In genomic region chr12:109020750-109021380, GRCh38 we compare ENCODE assay signal across 8 cellular contexts. TPM values are rescaled to one million over a fixed set of nuclear protein-coding genes. Genes with fewer than 3 reads are reported as not detected.
DNase-seq lines count a peak whose midpoint lies in the region; ATAC-seq and TF ChIP-seq lines count a peak whose summit lies in the region.

Gene SVOP (minus strand): TSS chr12:109021068. CDS start chr12:109020868, 200 bp downstream.

- H3K79me2 ChIP-seq in PC-9 (ENCODE audit: low read depth): no peaks in the 10 kb centered on the region

- TF ChIP-seq CTCF in Caco-2 (IDR thresholded peaks at IDR 0.05; ENCODE audit: insufficient read depth in 1 of 2, low read depth in 1 of 2, low read length in 1 of 2, severe bottlenecking in 1 of 2, unreplicated experiment in 1 of 2) (no peak), PC-9 (conservative IDR thresholded peaks at IDR 0.05) (no peak), omental fat pad (IDR thresholded peaks at IDR 0.05) (no peak), uterus (IDR thresholded peaks at IDR 0.05) (no peak)

- ATAC-seq in omental fat pad (ENCODE audit: low FRiP score) (no peak), GM19463 (IDR thresholded peaks at IDR 0.05; ENCODE audit: unreplicated experiment) (no peak)

- H3K36me3 ChIP-seq in Caco-2 (ENCODE audit: control insufficient read depth, insufficient read depth, low read length) (no peaks in the 10 kb centered on the region), PC-9 (ENCODE audit: low read depth) (no peaks in the 10 kb centered on the region), uterus (no peaks in the 10 kb centered on the region)

- peaks cover 3% of the 10 kb centered on the region for H3K27me3 Mint-ChIP-seq in Caco-2 (ENCODE audit: insufficient read depth, unreplicated experiment)

- DNase-seq in Caco-2: peak; percentile 89 to 92
- peak; percentile 88 for DNase-seq in KBM-7
- peak; percentile 42 to 61 for DNase-seq in PC-9
- DNase-seq in activated naive CD4-positive, alpha-beta T cell treated with anti-CD3 and anti-CD28 coated beads, Interleukin-2, amount 50 U/mL, for 16 hours: peak; percentile 22
- DNase-seq in head of caudate nucleus: peak; percentile 69 to 95 (median 87)
- peak; percentile 39 for DNase-seq in omental fat pad (ENCODE audit: low spot score)
- DNase-seq in uterus: peak; percentile 28 to 54

- TF ChIP-seq POLR2A in uterus (IDR thresholded peaks at IDR 0.05): no peak

- peak within 1 kb of the TSS; percentile 42 for H3K4me3 Mint-ChIP-seq in Caco-2 (ENCODE audit: unreplicated experiment)

- POLR2A ChIA-PET in Caco-2 (lab: Charles Lee) (no interaction called here), PC-9 (lab: Charles Lee; ENCODE audit: unreplicated experiment) (no interaction called here)

- H3K9me3 ChIP-seq in Caco-2: no peaks in the 10 kb centered on the region
- H3K9me3 ChIP-seq in PC-9 (ENCODE audit: insufficient read depth, low read depth): no peaks in the 10 kb centered on the region
- no peaks in the 10 kb centered on the region for H3K9me3 ChIP-seq in uterus

- no TSS peak for BruUV-seq in Caco-2 (replicated peaks; lab: Mats Ljungman, UMichigan)
- BruUV-seq in PC-9 (replicated peaks; lab: Mats Ljungman, UMichigan): no TSS peak

- no peaks in the 10 kb centered on the region for H3K9me3 Mint-ChIP-seq in Caco-2 (ENCODE audit: unreplicated experiment)

- H3K27ac Mint-ChIP-seq in Caco-2 (ENCODE audit: unreplicated experiment): no peak within 1 kb of the TSS

- in situ Hi-C loops in KBM-7 (cut with MboI; ENCODE audit: low pct_unique_long_range_greater_than_20kb, low sequenced_read_pairs): no loop called here

- intact Hi-C loops in Caco-2 (cut with micrococcal nuclease; ENCODE audit: unreplicated experiment) (no loop called here), PC-9 (cut with micrococcal nuclease; ENCODE audit: unreplicated experiment) (no loop called here), head of caudate nucleus (cut with DNase I) (no loop called here), uterus (cut with DNase I; ENCODE audit: low total_unique reads) (no loop called here)

- CTCF ChIA-PET in Caco-2 (lab: Charles Lee): no interaction called here
- CTCF ChIA-PET in PC-9 (lab: Charles Lee): no interaction called here

- H3K27me3 ChIP-seq in Caco-2 (replicated peaks; ENCODE audit: control insufficient read depth, insufficient read depth, low read length): no peaks in the 10 kb centered on the region
- H3K27me3 ChIP-seq in PC-9 (ENCODE audit: insufficient read depth, low read depth): peaks cover 45% of the 10 kb centered on the region
- H3K27me3 ChIP-seq in uterus: no peaks in the 10 kb centered on the region

- peak within 1 kb of the TSS; percentile 45; the same call in 1 of the 2 replicates for H3K4me2 ChIP-seq in PC-9

- no peak within 1 kb of the TSS for H2AFZ ChIP-seq in PC-9

- H3K4me1 Mint-ChIP-seq in Caco-2 (ENCODE audit: low read depth, unreplicated experiment): no peaks in the 10 kb centered on the region

- H3K4me3 ChIP-seq in Caco-2 (ENCODE audit: low read depth, low read length) (no peak within 1 kb of the TSS; the same call in 1 of the 2 replicates), PC-9 (no peak within 1 kb of the TSS), uterus (no peak within 1 kb of the TSS)

- no peaks in the 10 kb centered on the region for H3K4me1 ChIP-seq in Caco-2
- no peaks in the 10 kb centered on the region for H3K4me1 ChIP-seq in PC-9 (replicated peaks; ENCODE audit: insufficient read depth)
- no peaks in the 10 kb centered on the region for H3K4me1 ChIP-seq in uterus

- H3K9me2 ChIP-seq in PC-9 (ENCODE audit: insufficient read depth): no peaks in the 10 kb centered on the region

- H3K36me3 Mint-ChIP-seq in Caco-2 (ENCODE audit: insufficient read depth, unreplicated experiment): no peaks in the 10 kb centered on the region

- H4K20me1 ChIP-seq in PC-9 (ENCODE audit: insufficient read depth): no peaks in the 10 kb centered on the region; the same call in 1 of the 2 replicates

- H3F3A ChIP-seq in PC-9 (ENCODE audit: insufficient read depth, low read depth): no peaks in the 10 kb centered on the region

- H3K27ac ChIP-seq in PC-9 (no peak within 1 kb of the TSS), uterus (no peak within 1 kb of the TSS)

RNA-seq across cellular contexts. Expression of gene SVOP, which starts in this region (rescaled TPM):
- total RNA-seq in Caco-2 (2022): 0.09 and 0.14 TPM in 2 replicates
- total RNA-seq in PC-9 (2021): not detected in 2 replicates
- not detected for total RNA-seq in omental fat pad
- under 1 TPM in 1 of 4 donors, not detected in 3; 0.14 TPM for total RNA-seq in uterus

Comparison
In these comparisons a context has a peak if more than half of its experiments do, and no peak if none do; other contexts are left out.
1. Peak in DNase-seq in Caco-2; RNA of the gene not detected or under 1 TPM.
2. Peak in DNase-seq and H3K4me2 ChIP-seq in PC-9; RNA of the gene not detected or under 1 TPM.
3. Peak in DNase-seq in omental fat pad; RNA of the gene not detected or under 1 TPM.
4. Peak in DNase-seq in uterus; RNA of the gene not detected or under 1 TPM.
5. DNase-seq: peak in every context shown above with its lines; median percentile 90 in Caco-2; 88 in KBM-7; 87 in head of caudate nucleus; 52 in PC-9; 41 in uterus; 39 in omental fat pad; 22 in activated naive CD4-positive, alpha-beta T cell treated with anti-CD3 and anti-CD28 coated beads, Interleukin-2, amount 50 U/mL, for 16 hours.